16 cellular contexts compared by ENCODE assay signal in the genomic region with DNA sequence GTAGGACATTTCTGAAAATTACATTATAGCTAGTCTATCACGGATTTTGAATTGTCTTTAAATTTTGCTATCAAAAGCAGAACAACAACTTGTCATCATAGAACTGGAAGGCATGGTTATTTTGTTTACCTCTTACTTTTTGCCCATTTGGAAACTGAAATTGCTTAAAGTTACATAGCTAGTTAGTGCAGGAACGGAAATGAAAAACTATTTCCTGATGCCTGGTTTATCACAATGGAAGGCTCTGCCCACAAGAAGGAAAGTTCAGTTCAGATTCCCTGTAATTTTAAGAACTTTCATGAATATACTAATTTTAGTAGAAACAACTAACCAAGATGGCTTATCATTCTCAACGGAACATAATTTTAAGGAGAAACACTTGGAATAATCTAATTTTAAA.
DNase-seq lines count a peak whose midpoint lies in the region; ATAC-seq and TF ChIP-seq lines count a peak whose summit lies in the region.
"Had no signal": no experiment of that assay in that cellular context is flagged by ENCODE, and none has a peak within 500 bp of the region (broad histone marks: within the 10 kb centered on the region; RNA-seq: fewer than 3 reads in every experiment).

No MANE protein-coding gene starts in this region.

- H3K36me3 ChIP-seq in left ventricle myocardium inferior (no peaks in the 10 kb centered on the region), esophagus muscularis mucosa (no peaks in the 10 kb centered on the region), prostate gland (no peaks in the 10 kb centered on the region), vagina (no peaks in the 10 kb centered on the region)
- H3K36me3 ChIP-seq: brain microvascular endothelial cell had no signal

- DNase-seq in left ventricle myocardium inferior (no peak), Right ventricle myocardium superior (no peak), esophagus muscularis mucosa (ENCODE audit: extremely low spot score) (no peak), prostate gland (ENCODE audit: low spot score) (no peak), vagina (ENCODE audit: extremely low spot score in 2 of 2) (no peak), activated T-cell treated with anti-CD3 and anti-CD28 coated beads for 4 hours (no peak), NOMO-1 (lab: John Stamatoyannopoulos, UW; ENCODE audit: unreplicated experiment in 2 of 2) (no peak), HUDEP-2 (lab: John Stamatoyannopoulos, UW; ENCODE audit: unreplicated experiment in 76 of 76) (no peak)
- DNase-seq: ACHN; activated CD4-positive, alpha-beta T cell treated with anti-CD3 and anti-CD28 coated beads, Interleukin-2, amount 50 U/mL, for 48 hours; activated effector memory CD4-positive, alpha-beta T cell treated with anti-CD3 and anti-CD28 coated beads, Interleukin-2, amount 50 U/mL, for 16 hours; brain microvascular endothelial cell; NCI-H345; PC-9; retina; T1000 had no signal

- WGBS in esophagus muscularis mucosa: 76% methylated on average over 3 of the region's 3 CpGs
- WGBS in prostate gland: 73% methylated on average over 3 of the region's 3 CpGs

- H3K9me3 ChIP-seq in left ventricle myocardium inferior (replicated peaks) (no peaks in the 10 kb centered on the region), esophagus muscularis mucosa (no peaks in the 10 kb centered on the region), prostate gland (no peaks in the 10 kb centered on the region), vagina (no peaks in the 10 kb centered on the region)

- intact Hi-C loops in left ventricle myocardium inferior (cut with micrococcal nuclease): loop anchor here (5.0 to 10.0 kb wide), 4 partner anchors 102 to 570 kb away; no protein-coding TSS in a partner anchor
- intact Hi-C loops in Right ventricle myocardium superior (cut with DNase I): loop anchor here (5.0 kb wide), 2 partner anchors 305 to 540 kb away; no protein-coding TSS in a partner anchor
- intact Hi-C loops in esophagus muscularis mucosa (cut with DNase I): loop anchor here (5.0 kb wide), 2 partner anchors 300 to 305 kb away; no protein-coding TSS in a partner anchor
- intact Hi-C loops in prostate gland (cut with DNase I): loop anchor here (5.0 to 10.0 kb wide), 5 partner anchors 102 to 408 kb away; no protein-coding TSS in a partner anchor
- intact Hi-C loops in vagina (cut with DNase I): loop anchor here (2.0 to 5.0 kb wide), 4 partner anchors 145 to 570 kb away; no protein-coding TSS in a partner anchor

- H3K4me1 ChIP-seq in left ventricle myocardium inferior: peaks cover 94% of the 10 kb centered on the region
- H3K4me1 ChIP-seq in esophagus muscularis mucosa: peaks cover 76 to 89% (median 88%) of the 10 kb centered on the region in 4 donors
- peaks cover 7% of the 10 kb centered on the region for H3K4me1 ChIP-seq in prostate gland (replicated peaks)
- peaks cover 87% of the 10 kb centered on the region for H3K4me1 ChIP-seq in vagina

- H3K27me3 ChIP-seq in left ventricle myocardium inferior (ENCODE audit: low read depth): no peaks in the 10 kb centered on the region
- no peaks in the 10 kb centered on the region for H3K27me3 ChIP-seq in esophagus muscularis mucosa
- no peaks in the 10 kb centered on the region for H3K27me3 ChIP-seq in prostate gland (replicated peaks; ENCODE audit: insufficient read depth)
- no peaks in the 10 kb centered on the region for H3K27me3 ChIP-seq in vagina
- H3K27me3 ChIP-seq: brain microvascular endothelial cell had no signal

- H3K27ac ChIP-seq in left ventricle myocardium inferior (replicated peaks) (peak overlapping the region; percentile 86), esophagus muscularis mucosa (replicated peaks in 1 of 4) (peak overlapping the region; percentile 82 to 87 (median 84)), prostate gland (peak overlapping the region; percentile 73 to 76), vagina (peak overlapping the region; percentile 92)
- H3K27ac ChIP-seq: brain microvascular endothelial cell had no signal

- ATAC-seq in Right ventricle myocardium superior (ENCODE audit: poor library complexity): no peak

- no peak for TF ChIP-seq EP300 in esophagus muscularis mucosa (IDR thresholded peaks at IDR 0.05)

- H3K4me3 ChIP-seq in left ventricle myocardium inferior: no peak overlapping the region
- H3K4me3 ChIP-seq in esophagus muscularis mucosa: no peak overlapping the region
- H3K4me3 ChIP-seq in prostate gland: no peak overlapping the region
- H3K4me3 ChIP-seq in vagina: no peak overlapping the region
- H3K4me3 ChIP-seq: PC-9 had no signal

- TF ChIP-seq CTCF in left ventricle myocardium inferior (IDR thresholded peaks at IDR 0.05; ENCODE audit: borderline replicate concordance): no peak
- TF ChIP-seq CTCF in esophagus muscularis mucosa (IDR thresholded peaks at IDR 0.05): no peak
- TF ChIP-seq CTCF in prostate gland (IDR thresholded peaks at IDR 0.05): no peak
- TF ChIP-seq CTCF in vagina (IDR thresholded peaks at IDR 0.05): no peak

- no peak for TF ChIP-seq POLR2A in esophagus muscularis mucosa (IDR thresholded peaks at IDR 0.05; ENCODE audit: low read depth)
- no peak for TF ChIP-seq POLR2A in prostate gland (IDR thresholded peaks at IDR 0.05)
- TF ChIP-seq POLR2A in vagina (IDR thresholded peaks at IDR 0.05): no peak
